In genomic region chr2:33136570-33136969, GRCh38 we compare ENCODE assay signal across 13 cellular contexts.
DNase-seq lines count a peak whose midpoint lies in the region; ATAC-seq and TF ChIP-seq lines count a peak whose summit lies in the region.
"Had no signal": no experiment of that assay in that cellular context is flagged by ENCODE, and none has a peak within 500 bp of the region (broad histone marks: within the 10 kb centered on the region; RNA-seq: fewer than 3 reads in every experiment).

No MANE protein-coding gene starts in this region.

- no peak for TF ChIP-seq CTCF in cardiac fibroblast (IDR thresholded peaks at IDR 0.05; ENCODE audit: low read depth, low read length)

- no peak overlapping the region for H3K27ac ChIP-seq in right cardiac atrium (ENCODE audit: low read length)
- H3K27ac ChIP-seq in muscle layer of duodenum (ENCODE audit: low read length): peak overlapping the region; percentile 93
- H3K27ac ChIP-seq in aorta (ENCODE audit: low read depth in 1 of 2, low read length in 2 of 2): peak overlapping the region in 1 of 2 donors; percentile 68

- 57% methylated on average over 1 of the region's 1 CpG for WGBS in right cardiac atrium
- 5 to 10% methylated on average over 1 of the region's 1 CpG for WGBS in aorta, 2 donors

- H3K4me3 ChIP-seq in right cardiac atrium (ENCODE audit: low read length) (peak overlapping the region; percentile 58), cardiac fibroblast (replicated peaks in 1 of 2; ENCODE audit: low read depth in 2 of 2, low read length in 2 of 2) (peak overlapping the region; percentile 55 to 82), muscle layer of duodenum (ENCODE audit: low read depth in 1 of 2, low read length in 2 of 2) (peak overlapping the region; percentile 56 to 70), aorta (ENCODE audit: low read length in 2 of 2) (peak overlapping the region; percentile 91 to 97)

- H3K27me3 ChIP-seq in right cardiac atrium (ENCODE audit: control insufficient read depth, insufficient read depth) (no peaks in the 10 kb centered on the region), muscle layer of duodenum (ENCODE audit: low read depth, low read length) (no peaks in the 10 kb centered on the region), aorta (ENCODE audit: control insufficient read depth in 1 of 2, insufficient read depth in 2 of 2, low read length in 1 of 2) (no peaks in the 10 kb centered on the region)
- H3K27me3 ChIP-seq: upper lobe of left lung had no signal

- H3K4me1 ChIP-seq in right cardiac atrium (ENCODE audit: control insufficient read depth, insufficient read depth, low read length) (peaks cover 2% of the 10 kb centered on the region), muscle layer of duodenum (ENCODE audit: control insufficient read depth in 1 of 2, insufficient read depth in 2 of 2, low read length in 2 of 2) (peaks cover 7 to 12% of the 10 kb centered on the region in 2 donors), aorta (ENCODE audit: control insufficient read depth in 1 of 2, insufficient read depth in 2 of 2, low read length in 2 of 2) (peaks cover 15 to 29% of the 10 kb centered on the region in 2 donors)

- H3K9me3 ChIP-seq in right cardiac atrium (ENCODE audit: control insufficient read depth, low read length) (no peaks in the 10 kb centered on the region), muscle layer of duodenum (ENCODE audit: control insufficient read depth in 1 of 2, low read length in 2 of 2) (no peaks in the 10 kb centered on the region), aorta (ENCODE audit: control insufficient read depth, low read length) (no peaks in the 10 kb centered on the region)
- H3K9me3 ChIP-seq: upper lobe of left lung had no signal

- ATAC-seq in right cardiac atrium: no peak
- ATAC-seq in left cardiac atrium: no peak
- ATAC-seq in aorta (ENCODE audit: low FRiP score): no peak
- no peak for ATAC-seq in GM18867 (IDR thresholded peaks at IDR 0.05; ENCODE audit: unreplicated experiment)
- ATAC-seq in GM19324 (IDR thresholded peaks at IDR 0.05; ENCODE audit: low FRiP score, unreplicated experiment): no peak
- no peak for ATAC-seq in GM18517 (IDR thresholded peaks at IDR 0.05; ENCODE audit: unreplicated experiment)

- DNase-seq in right cardiac atrium: no peak
- no peak for DNase-seq in left cardiac atrium
- DNase-seq in cardiac fibroblast (ENCODE audit: low read depth in 2 of 2): peak; percentile 28 to 57
- DNase-seq in aorta: no peak
- DNase-seq: activated CD4-positive, alpha-beta T cell treated with anti-CD3 and anti-CD28 coated beads for 4 hours; activated T-cell treated with anti-CD3 and anti-CD28 coated beads, Interleukin-2, amount 50 U/mL, for 24 hours; effector CD4-positive, alpha-beta T cell; stimulated activated CD4-positive, alpha-beta T cell treated with anti-CD3 and anti-CD28 coated beads, Interleukin-12 subunit alpha, Interleukin-12 subunit beta, amount 100 ng/mL, for 4 hours; upper lobe of left lung had no signal

- peaks cover 0 to 7% of the 10 kb centered on the region in 2 donors for H3K36me3 ChIP-seq in muscle layer of duodenum (ENCODE audit: control insufficient read depth in 1 of 2, insufficient read depth in 2 of 2, low read length in 2 of 2)
- no peaks in the 10 kb centered on the region for H3K36me3 ChIP-seq in aorta (ENCODE audit: control insufficient read depth in 1 of 2, insufficient read depth in 2 of 2, low read length in 1 of 2)
- H3K36me3 ChIP-seq: upper lobe of left lung had no signal

- intact Hi-C loops in right cardiac atrium (cut with DNase I) (no loop called here), left cardiac atrium (cut with DNase I) (no loop called here), aorta (cut with DNase I) (loop anchor here in 1 of 2 donors (5.0 to 10.0 kb wide), 3 partner anchors 34 to 228 kb away; no protein-coding TSS in a partner anchor)

Comparison
In these comparisons a context has a peak if more than half of its experiments do, and no peak if none do; other contexts are left out.
1. DNase-seq: peak in cardiac fibroblast (2 of 2); none in right cardiac atrium (0 of 3), left cardiac atrium (single experiment) and aorta (0 of 2).
2. Peak in every context shown above with its lines, with median percentiles within 50 percentile points of each other: H3K4me3 ChIP-seq.